In genomic region chr3:149970716-149971402, GRCh38 we compare ENCODE assay signal across 8 cellular contexts. TPM values are rescaled to one million over a fixed set of nuclear protein-coding genes. Genes with fewer than 3 reads are reported as not detected.
A peak's percentile ranks its signal among the peaks of the same experiment; 100 is the strongest.
DNase-seq lines count a peak whose midpoint lies in the region; ATAC-seq, FAIRE-seq and TF ChIP-seq lines count a peak whose summit lies in the region.

PFN2 (minus strand) TSS chr3:149970895; CDS start chr3:149970856, 39 bp downstream.

- peak within 1 kb of the TSS; percentile 97 for H3K27ac Mint-ChIP-seq in endodermal cell

- H3K18ac ChIP-seq in mesendoderm (ENCODE audit: low read length): peak within 1 kb of the TSS; percentile 99

- peak within 1 kb of the TSS; percentile 6 for H4K8ac ChIP-seq in mesendoderm (ENCODE audit: low read depth, low read length)

- peaks cover 28% of the 10 kb centered on the region for H3K36me3 ChIP-seq in endodermal cell (ENCODE audit: control insufficient read depth, insufficient read depth, low read length)
- peaks cover 4% of the 10 kb centered on the region for H3K36me3 ChIP-seq in mesendoderm (ENCODE audit: control insufficient read depth, insufficient read depth, low read length)

- peak within 1 kb of the TSS; percentile 33 for H4K5ac ChIP-seq in mesendoderm (ENCODE audit: low read length)

- CTCF ChIA-PET in A549 (lab: Yijun Ruan, JAX): interaction anchor here (0.6 to 2.6 kb wide), 8 partner anchors 20 to 257 kb away, joined by 3 to 12 read pairs (median 4); no protein-coding TSS in a partner anchor

- peak within 1 kb of the TSS; percentile 95 for H3K23ac ChIP-seq in mesendoderm (ENCODE audit: low read length)

- H3K9me3 ChIP-seq in A549 (no peaks in the 10 kb centered on the region), endodermal cell (ENCODE audit: control insufficient read depth, low read length) (no peaks in the 10 kb centered on the region)

- no peak for TF ChIP-seq RAD21 in A549 (conservative IDR thresholded peaks at IDR 0.05 in 1 of 2, IDR thresholded peaks at IDR 0.05 in 1 of 2)

- H3K27me3 Mint-ChIP-seq in endodermal cell (ENCODE audit: insufficient read depth): no peaks in the 10 kb centered on the region

- POLR2A ChIA-PET in A549 (lab: Yijun Ruan, JAX): interaction anchor here (0.5 to 3.0 kb wide), 8 partner anchors 13 to 575 kb away, joined by 3 to 43 read pairs (median 4); partner anchors contain the start of gene SERP1

- H3K79me2 ChIP-seq in mesendoderm (ENCODE audit: control insufficient read depth, insufficient read depth, low read length): peaks cover 38% of the 10 kb centered on the region

- peaks cover 29% of the 10 kb centered on the region for H3K4me1 Mint-ChIP-seq in endodermal cell

- H3K27me3 ChIP-seq in endodermal cell (ENCODE audit: control insufficient read depth, insufficient read depth, low read length, poor library complexity, severe bottlenecking) (no peaks in the 10 kb centered on the region), mesendoderm (ENCODE audit: insufficient read depth, low read length, poor library complexity) (no peaks in the 10 kb centered on the region)

- peak in 1 of 2 experiments; percentile 38; a peak in 1 of 5 replicates for TF ChIP-seq EP300 in A549 (IDR thresholded peaks at IDR 0.05)

- WGBS in A549 (ENCODE audit: missing lambda C conversion rate): no CpG with 5 or more reads among the region's 102 CpGs
- WGBS in endodermal cell (ENCODE audit: insufficient coverage in 1 of 2, insufficient read length in 1 of 2), 2 experiments: 0% methylated on average over 32 to 98 of the region's 102 CpGs
- WGBS in mesendoderm (ENCODE audit: extremely low coverage, insufficient coverage, low lambda C conversion rate): no CpG with 5 or more reads among the region's 102 CpGs

- H3K9me3 Mint-ChIP-seq in endodermal cell: no peaks in the 10 kb centered on the region

- peak within 1 kb of the TSS; percentile 99 for H3K4ac ChIP-seq in mesendoderm (ENCODE audit: low read depth, low read length)

- no peak for FAIRE-seq in A549 (lab: Jason Lieb, UNC)

- no peak within 1 kb of the TSS for H2BK15ac ChIP-seq in mesendoderm (replicated peaks; ENCODE audit: low read depth)

- peak within 1 kb of the TSS; percentile 31 for H2BK120ac ChIP-seq in mesendoderm (ENCODE audit: low read depth, low read length)

- TF ChIP-seq CTCF in A549 (IDR thresholded peaks at IDR 0.05) (no peak), endodermal cell (conservative IDR thresholded peaks at IDR 0.05) (no peak)

- TF ChIP-seq POLR2A in A549 (IDR thresholded peaks at IDR 0.05; ENCODE audit: low read length): peak; percentile 48

- peak within 1 kb of the TSS; percentile 91 for H3K4me3 ChIP-seq in A549
- H3K4me3 ChIP-seq in endodermal cell (ENCODE audit: low read length): peak within 1 kb of the TSS; percentile 99
- H3K4me3 ChIP-seq in mesendoderm (ENCODE audit: low read length): peak within 1 kb of the TSS; percentile 84

- H3K56ac ChIP-seq in mesendoderm (ENCODE audit: low read length): peak within 1 kb of the TSS; percentile 98

- ATAC-seq in A549 (peak; percentile 58 to 80), GM18861 (IDR thresholded peaks at IDR 0.05; ENCODE audit: unreplicated experiment) (peak; percentile 37), HG03103 (IDR thresholded peaks at IDR 0.05; ENCODE audit: low read depth, unreplicated experiment) (peak; percentile 34)

- peaks cover 17% of the 10 kb centered on the region for H3K36me3 Mint-ChIP-seq in endodermal cell (ENCODE audit: low read depth)

- H3K9ac ChIP-seq in endodermal cell (ENCODE audit: extremely low read depth, low read length, poor library complexity, severe bottlenecking) (peak within 1 kb of the TSS; percentile 97), mesendoderm (ENCODE audit: low read length) (peak within 1 kb of the TSS; percentile 94)

- H2AK5ac ChIP-seq in mesendoderm (ENCODE audit: low read length): peak within 1 kb of the TSS; percentile 25

- peak within 1 kb of the TSS; percentile 76 for H3K4me2 ChIP-seq in A549
- H3K4me2 ChIP-seq in mesendoderm (ENCODE audit: low read length): peak within 1 kb of the TSS; percentile 83

- H3K27ac ChIP-seq in A549 (peak within 1 kb of the TSS; percentile 98 to 99), endodermal cell (ENCODE audit: low read depth, low read length) (peak within 1 kb of the TSS; percentile 98), mesendoderm (ENCODE audit: low read depth, low read length) (peak within 1 kb of the TSS; percentile 98)

- peaks cover 4% of the 10 kb centered on the region for H3K79me1 ChIP-seq in mesendoderm (ENCODE audit: low read length)

- peak within 1 kb of the TSS; percentile 51 for H2BK5ac ChIP-seq in mesendoderm (ENCODE audit: low read length)

- peak within 1 kb of the TSS; percentile 76 for H3K4me3 Mint-ChIP-seq in endodermal cell

- H3K4me1 ChIP-seq in A549 (peaks cover 32% of the 10 kb centered on the region), endodermal cell (ENCODE audit: control insufficient read depth, insufficient read depth, low read length) (peaks cover 9% of the 10 kb centered on the region), mesendoderm (ENCODE audit: control insufficient read depth, low read depth, low read length) (no peaks in the 10 kb centered on the region)

- peak; percentile 40 to 91 for DNase-seq in A549 (ENCODE audit: low read depth in 1 of 2, low spot score in 1 of 2)
- peak; percentile 63 for DNase-seq in NCI-H524 treated with DMSO at 0.1 percent for 48 hours (lab: John Stamatoyannopoulos, UW)
- DNase-seq in activated CD8-positive, alpha-beta memory T cell treated with anti-CD3 and anti-CD28 coated beads, Interleukin-2, amount 50 U/mL, for 4 hours: peak; percentile 57
- peak; percentile 88 for DNase-seq in endodermal cell
- peak; percentile 90 for DNase-seq in mesendoderm
- peak; percentile 27 for DNase-seq in stimulated activated CD8-positive, alpha-beta memory T cell treated with anti-CD3 and anti-CD28 coated beads, Interleukin-12 subunit alpha, Interleukin-12 subunit beta, amount 100 ng/mL, for 1 hour (ENCODE audit: low read depth)

TF ChIP-seq in A549, 52 proteins besides CTCF, POLR2A, EP300 and RAD21 (continues in another document):
- TF ChIP-seq BHLHE40 (IDR thresholded peaks at IDR 0.05; ENCODE audit: low read depth, low read length): peak; percentile 76
- TF ChIP-seq ZNF302 (CRISPR knock-in tag; IDR thresholded peaks at IDR 0.05): no peak
- TF ChIP-seq SMC3 (IDR thresholded peaks at IDR 0.05): no peak; the same call in 1 of the 3 replicates
- TF ChIP-seq FOXS1 (CRISPR knock-in tag; IDR thresholded peaks at IDR 0.05): no peak
- peak; percentile 83 for TF ChIP-seq PBX3 (IDR thresholded peaks at IDR 0.05)
- 0 out of 2 replicates have a peak, but pooled peaks have one; percentile 28 for TF ChIP-seq PHF8 (IDR thresholded peaks at IDR 0.05; ENCODE audit: borderline replicate concordance, low read depth)
- 0 out of 2 replicates have a peak, but pooled peaks have one; percentile 61 for TF ChIP-seq TP53 (CRISPR knock-in tag; IDR thresholded peaks at IDR 0.05)
- no peak for TF ChIP-seq HOXB13 (CRISPR knock-in tag; IDR thresholded peaks at IDR 0.05; ENCODE audit: low read depth)
- TF ChIP-seq JUN (IDR thresholded peaks at IDR 0.05): peak; percentile 84 to 93
- no peak for TF ChIP-seq JUNB (IDR thresholded peaks at IDR 0.05)
- TF ChIP-seq MAX (IDR thresholded peaks at IDR 0.05): peak; percentile 98
- no peak for TF ChIP-seq CBX2 (IDR thresholded peaks at IDR 0.05; ENCODE audit: borderline replicate concordance, low read depth)
- no peak for TF ChIP-seq HEYL (CRISPR knock-in tag; IDR thresholded peaks at IDR 0.05)
- no peak for TF ChIP-seq ESRRA (IDR thresholded peaks at IDR 0.05; ENCODE audit: borderline replicate concordance, low read length)
- peak; percentile 13; the same call in 1 of the 2 replicates for TF ChIP-seq GATA3 (IDR thresholded peaks at IDR 0.05; ENCODE audit: borderline replicate concordance)
- no peak for TF ChIP-seq RNF2 (IDR thresholded peaks at IDR 0.05; ENCODE audit: borderline replicate concordance, low read depth)
- no peak for TF ChIP-seq KDM1A (IDR thresholded peaks at IDR 0.05; ENCODE audit: low read depth)
- TF ChIP-seq CHD2 (IDR thresholded peaks at IDR 0.05; ENCODE audit: low read length, partially characterized antibody): peak; percentile 43
- TF ChIP-seq EHMT2 (IDR thresholded peaks at IDR 0.05; ENCODE audit: low read depth): no peak
- TF ChIP-seq CEBPB (IDR thresholded peaks at IDR 0.05): no peak
- TF ChIP-seq NR3C1 (IDR thresholded peaks at IDR 0.05): no peak
- no peak for TF ChIP-seq FOSL2 (IDR thresholded peaks at IDR 0.05)
- peak; percentile 30; the same call in 1 of the 2 replicates for TF ChIP-seq FOSL2 (CRISPR knock-in tag; IDR thresholded peaks at IDR 0.05)
- no peak for TF ChIP-seq FOSB (CRISPR knock-in tag; IDR thresholded peaks at IDR 0.05)

RNA-seq across cellular contexts. Expression of gene PFN2, which starts in this region (rescaled TPM):
- 406 and 539 TPM in 2 replicates for polyA plus RNA-seq in A549 (2011; rRNA removed)
- polyA plus RNA-seq in A549 (2012; cell fraction: cytosol; rRNA removed): 191 and 210 TPM in 2 replicates
- 78.8 and 97.0 TPM in 2 replicates for polyA plus RNA-seq in A549 (2012; cell fraction: nucleus; rRNA removed)
- polyA plus RNA-seq in A549 (2017; fragmentation: RNase III; extraction: RNeasy Plus Mini Kit Qiagen cat#74134 plus additional on column Dnase treatment): 201 to 231 TPM (median 222 TPM) in 3 replicates
- polyA minus RNA-seq in A549 (2011; rRNA and poly(A)+ RNA removed): 117 and 129 TPM in 2 replicates
- 100 to 1,000 TPM; 144 to 157 TPM for total RNA-seq in endodermal cell
- 456 TPM for polyA plus RNA-seq in endodermal cell (2013, experiment 1 of 2)
- 425 TPM for polyA plus RNA-seq in endodermal cell (2013, experiment 2 of 2)
- 129 TPM for polyA plus RNA-seq in mesendoderm (2013, experiment 1 of 2)
- 138 TPM for polyA plus RNA-seq in mesendoderm (2013, experiment 2 of 2)

Comparison
In these comparisons a context has a peak if more than half of its experiments do, and no peak if none do; other contexts are left out.
1. Peak in every context shown above with its lines: DNase-seq, ATAC-seq, H3K4me3 ChIP-seq and H3K27ac ChIP-seq.
2. DNase-seq: peak in every context shown above with its lines; median percentile 90 in mesendoderm; 88 in endodermal cell; 66 in A549; 63 in NCI-H524 treated with DMSO at 0.1 percent for 48 hours; 57 in activated CD8-positive, alpha-beta memory T cell treated with anti-CD3 and anti-CD28 coated beads, Interleukin-2, amount 50 U/mL, for 4 hours; 27 in stimulated activated CD8-positive, alpha-beta memory T cell treated with anti-CD3 and anti-CD28 coated beads, Interleukin-12 subunit alpha, Interleukin-12 subunit beta, amount 100 ng/mL, for 1 hour.